In the genomic region with DNA sequence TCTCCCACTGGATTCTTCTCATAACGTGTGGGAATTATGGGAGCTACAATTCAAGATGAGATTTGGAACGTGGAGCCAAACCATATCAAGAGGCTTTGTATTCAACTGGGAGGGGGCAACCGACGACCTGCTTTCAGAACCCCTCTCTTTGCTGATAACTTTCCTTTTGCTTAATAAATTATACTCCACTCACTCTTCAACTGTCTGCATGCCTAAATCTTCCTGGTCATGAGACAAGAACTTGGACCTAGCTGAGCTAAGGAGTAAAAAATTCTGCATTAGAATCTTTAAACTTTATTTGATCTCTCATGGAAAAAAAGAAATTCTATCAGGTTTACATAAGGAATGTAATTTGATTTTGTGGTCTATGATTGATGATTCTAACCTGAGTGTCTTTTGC, we compare ENCODE assay signal across 30 cellular contexts.
"Had no signal": no experiment of that assay in that cellular context is flagged by ENCODE, and none has a peak within 500 bp of the region (broad histone marks: within the 10 kb centered on the region; RNA-seq: fewer than 3 reads in every experiment).

No MANE protein-coding gene starts in this region.

- H3K27me3 ChIP-seq: ovary, right lobe of liver, sigmoid colon, suprapubic skin, testis, tibial artery, transverse colon, upper lobe of right lung, uterus had no signal

- H3K27ac Mint-ChIP-seq: naive thymus-derived CD8-positive, alpha-beta T cell; natural killer cell treated with Interleukin-12 subunit alpha and Interleukin-12 subunit beta and Interleukin-15 and Interleukin-18, amount 100 ng/mL, for 72 hours; nephron progenitor cell; progenitor cell of endocrine pancreas; stimulated activated effector memory CD8-positive, alpha-beta T cell treated with anti-CD3 and anti-CD28 coated beads, Interleukin-12 subunit alpha, Interleukin-12 subunit beta, amount 100 ng/mL, for 72 hours had no signal

- H3K4me1 ChIP-seq: parathyroid adenoma, psoas muscle, right lobe of liver, sigmoid colon, suprapubic skin, testis, tibial artery, transverse colon, upper lobe of right lung, uterus had no signal

- H3K36me3 ChIP-seq: ovary, right lobe of liver, sigmoid colon, suprapubic skin, tibial artery, transverse colon, upper lobe of right lung, uterus had no signal

- H3K9me3 Mint-ChIP-seq: stimulated activated naive CD8-positive, alpha-beta T cell treated with anti-CD3 and anti-CD28 coated beads, Interleukin-15, amount 100 ng/mL, for 72 hours had no signal

- H3K9ac ChIP-seq: parathyroid adenoma had no signal

- H3K27ac ChIP-seq: ovary, parathyroid adenoma, psoas muscle, right lobe of liver, sigmoid colon, suprapubic skin, testis, tibial artery, transverse colon, upper lobe of right lung, uterus had no signal

- H3K9me3 ChIP-seq: ovary, right lobe of liver, sigmoid colon, testis, tibial artery, transverse colon, upper lobe of right lung, uterus had no signal

- ATAC-seq: naive thymus-derived CD8-positive, alpha-beta T cell; natural killer cell treated with Interleukin-12 subunit alpha and Interleukin-12 subunit beta and Interleukin-15 and Interleukin-18, amount 100 ng/mL, for 72 hours; psoas muscle; right cardiac atrium; right lobe of liver; stimulated activated effector memory CD8-positive, alpha-beta T cell treated with anti-CD3 and anti-CD28 coated beads, Interleukin-12 subunit alpha, Interleukin-12 subunit beta, amount 100 ng/mL, for 72 hours; stimulated activated naive CD8-positive, alpha-beta T cell treated with anti-CD3 and anti-CD28 coated beads, Interleukin-15, amount 100 ng/mL, for 72 hours; stimulated activated naive CD8-positive, alpha-beta T cell treated with anti-CD3 and anti-CD28 coated beads, Interleukin-15, Interleukin-2, amounts not matched to agents 100 U/mL and 50 U/mL, for 24 hours; upper lobe of right lung had no signal

- H3K27me3 Mint-ChIP-seq: natural killer cell treated with Interleukin-12 subunit alpha and Interleukin-12 subunit beta and Interleukin-15 and Interleukin-18, amount 100 ng/mL, for 72 hours; progenitor cell of endocrine pancreas; stimulated activated naive CD8-positive, alpha-beta T cell treated with anti-CD3 and anti-CD28 coated beads, Interleukin-15, amount 100 ng/mL, for 72 hours; type B pancreatic cell had no signal

- H3K4me1 Mint-ChIP-seq: naive thymus-derived CD8-positive, alpha-beta T cell; nephron progenitor cell; neural crest cell; stimulated activated effector memory CD8-positive, alpha-beta T cell treated with anti-CD3 and anti-CD28 coated beads, Interleukin-12 subunit alpha, Interleukin-12 subunit beta, amount 100 ng/mL, for 72 hours; stimulated activated naive CD8-positive, alpha-beta T cell treated with anti-CD3 and anti-CD28 coated beads, Interleukin-15, amount 100 ng/mL, for 72 hours had no signal

- H2AFZ ChIP-seq: parathyroid adenoma had no signal

- H3K79me2 ChIP-seq: parathyroid adenoma had no signal

- H3K36me3 Mint-ChIP-seq: naive thymus-derived CD8-positive, alpha-beta T cell; natural killer cell treated with Interleukin-12 subunit alpha and Interleukin-12 subunit beta and Interleukin-15 and Interleukin-18, amount 100 ng/mL, for 72 hours; stimulated activated effector memory CD8-positive, alpha-beta T cell treated with anti-CD3 and anti-CD28 coated beads, Interleukin-12 subunit alpha, Interleukin-12 subunit beta, amount 100 ng/mL, for 72 hours; type B pancreatic cell had no signal

- DNase-seq: naive thymus-derived CD8-positive, alpha-beta T cell; nephron progenitor cell; occipital lobe; ovary; posterior cingulate gyrus; psoas muscle; right cardiac atrium; right lobe of liver; sigmoid colon; small intestine; stimulated activated CD4-positive, alpha-beta T cell treated with anti-CD3 and anti-CD28 coated beads, Interleukin-15, amount 100 ng/mL, for 24 hours; stimulated activated CD4-positive, alpha-beta T cell treated with anti-CD3 and anti-CD28 coated beads, Interleukin-2, amount 100 ng/mL, for 24 hours; stimulated activated CD4-positive, alpha-beta T cell treated with anti-CD3 and anti-CD28 coated beads, Interleukin-2, amount 100 ng/mL, for 48 hours; stimulated activated CD4-positive, alpha-beta T cell treated with anti-CD3 and anti-CD28 coated beads, Interleukin-4, amount 100 ng/mL, for 24 hours; stimulated activated naive CD4-positive, alpha-beta T cell; stimulated activated naive CD8-positive, alpha-beta T cell treated with anti-CD3 and anti-CD28 coated beads, Interleukin-15, amount 100 ng/mL, for 72 hours; stimulated activated naive CD8-positive, alpha-beta T cell treated with anti-CD3 and anti-CD28 coated beads, Interleukin-15, Interleukin-2, amounts not matched to agents 100 U/mL and 50 U/mL, for 24 hours; substantia nigra; testis; tibial artery; transverse colon; upper lobe of right lung; uterus had no signal

- H3K4me3 ChIP-seq: ovary, psoas muscle, right lobe of liver, sigmoid colon, suprapubic skin, testis, tibial artery, transverse colon, upper lobe of right lung, uterus had no signal

- H3K4me3 Mint-ChIP-seq: naive thymus-derived CD8-positive, alpha-beta T cell; natural killer cell treated with Interleukin-12 subunit alpha and Interleukin-12 subunit beta and Interleukin-15 and Interleukin-18, amount 100 ng/mL, for 72 hours; nephron progenitor cell; neural crest cell; stimulated activated effector memory CD8-positive, alpha-beta T cell treated with anti-CD3 and anti-CD28 coated beads, Interleukin-12 subunit alpha, Interleukin-12 subunit beta, amount 100 ng/mL, for 72 hours; stimulated activated naive CD8-positive, alpha-beta T cell treated with anti-CD3 and anti-CD28 coated beads, Interleukin-15, amount 100 ng/mL, for 72 hours; type B pancreatic cell had no signal
